Comparison of ENCODE assay signal across 16 cellular contexts in the genomic region with DNA sequence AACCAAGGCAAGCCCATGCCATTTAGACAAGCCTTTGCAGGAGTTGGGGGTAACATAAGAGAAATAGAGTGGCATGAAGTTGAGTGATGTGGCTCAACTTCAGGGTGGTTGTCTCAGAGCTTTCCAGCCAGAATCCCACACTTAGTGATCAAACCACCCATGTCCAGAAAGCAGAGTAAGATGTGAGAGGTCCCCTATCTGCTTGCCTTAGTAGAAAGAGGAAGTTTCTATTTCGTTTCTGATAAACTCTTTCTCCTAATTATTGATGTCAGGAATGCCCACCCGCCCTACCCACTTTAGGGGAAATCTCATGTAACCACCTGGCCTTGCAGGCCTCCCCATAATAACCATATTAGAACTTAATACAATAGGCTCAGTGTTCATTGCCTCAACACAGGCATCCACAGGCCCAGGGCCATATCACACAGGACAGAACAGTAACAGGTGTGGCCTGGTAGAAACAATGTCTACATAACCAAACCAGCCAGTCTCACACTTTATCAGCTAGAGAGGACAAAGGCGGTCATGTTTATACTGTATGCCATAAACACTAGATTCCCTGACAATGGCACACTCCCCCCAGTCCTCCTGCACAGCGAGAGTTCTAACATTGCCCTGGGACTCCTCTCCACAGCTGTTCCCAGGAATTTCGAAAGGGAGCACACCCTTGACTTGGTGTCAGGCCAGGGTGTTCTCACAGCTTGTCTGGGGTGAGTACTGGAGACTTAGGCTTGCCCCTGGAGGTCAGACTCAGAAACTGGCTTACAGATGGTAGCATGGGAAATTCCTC.
DNase-seq lines count a peak whose midpoint lies in the region; ATAC-seq and TF ChIP-seq lines count a peak whose summit lies in the region.
"Had no signal": no experiment of that assay in that cellular context is flagged by ENCODE, and none has a peak within 500 bp of the region (broad histone marks: within the 10 kb centered on the region; RNA-seq: fewer than 3 reads in every experiment).

No MANE protein-coding gene starts in this region.

- H3K4me3 Mint-ChIP-seq in T-helper 17 cell = no peak overlapping the region
- no peak overlapping the region for H3K4me3 Mint-ChIP-seq in T-helper 2 cell treated with Interferon-gamma antibody and Interleukin-4, amounts not matched to agents 5 μg/mL and 100 μg/mL, for 36 hours
- H3K4me3 Mint-ChIP-seq: activated CD4-positive, alpha-beta memory T cell treated with anti-CD3 and anti-CD28 coated beads for 36 hours; activated naive CD4-positive, alpha-beta T cell treated with anti-CD3 and anti-CD28 coated beads for 36 hours; CD4-positive, CD25-positive, alpha-beta regulatory T cell had no signal

- H3K9me3 Mint-ChIP-seq in T-helper 2 cell treated with Interferon-gamma antibody and Interleukin-4, amounts not matched to agents 5 μg/mL and 100 μg/mL, for 36 hours = no peaks in the 10 kb centered on the region
- H3K9me3 Mint-ChIP-seq: activated CD4-positive, alpha-beta memory T cell treated with anti-CD3 and anti-CD28 coated beads for 36 hours; activated naive CD4-positive, alpha-beta T cell treated with anti-CD3 and anti-CD28 coated beads for 36 hours; CD4-positive, CD25-positive, alpha-beta regulatory T cell had no signal

- H3K4me1 ChIP-seq in SJCRH30 (no peaks in the 10 kb centered on the region), psoas muscle (no peaks in the 10 kb centered on the region)

- DNase-seq in SJCRH30 (peak; percentile 37 to 65), psoas muscle (peak in 1 of 2 donors; percentile 66), T-helper 17 cell (no peak), NCI-H2081 (lab: John Stamatoyannopoulos, UW) (no peak), H7 (no peak)
- DNase-seq in T-helper 2 cell treated with Interferon-gamma antibody and Interleukin-4, amounts not matched to agents 5 μg/mL and 100 μg/mL, for 36 hours (ENCODE audit: low spot score) = no peak
- DNase-seq: activated CD4-positive, alpha-beta memory T cell treated with anti-CD3 and anti-CD28 coated beads for 36 hours; activated naive CD4-positive, alpha-beta T cell treated with anti-CD3 and anti-CD28 coated beads for 36 hours; CD4-positive, CD25-positive, alpha-beta regulatory T cell; kidney; NCI-H2029 treated with DMSO at 0.1 percent for 48 hours; stimulated activated naive CD4-positive, alpha-beta T cell; T-helper 1 cell had no signal

- no peaks in the 10 kb centered on the region for H3K9me3 ChIP-seq in SJCRH30 (replicated peaks)
- H3K9me3 ChIP-seq in psoas muscle = no peaks in the 10 kb centered on the region
- H3K9me3 ChIP-seq in T-helper 17 cell (ENCODE audit: control insufficient read depth, low read length, poor library complexity, severe bottlenecking) = no peaks in the 10 kb centered on the region

- 27 to 46% (median 31%) methylated on average over 5 of the region's 5 CpGs for WGBS in psoas muscle, 3 donors

- no peak for TF ChIP-seq CTCF in psoas muscle (IDR thresholded peaks at IDR 0.05)

- H3K36me3 Mint-ChIP-seq in T-helper 17 cell (ENCODE audit: low read depth) = no peaks in the 10 kb centered on the region
- no peaks in the 10 kb centered on the region for H3K36me3 Mint-ChIP-seq in T-helper 2 cell treated with Interferon-gamma antibody and Interleukin-4, amounts not matched to agents 5 μg/mL and 100 μg/mL, for 36 hours (ENCODE audit: low read depth)
- H3K36me3 Mint-ChIP-seq: activated CD4-positive, alpha-beta memory T cell treated with anti-CD3 and anti-CD28 coated beads for 36 hours; CD4-positive, CD25-positive, alpha-beta regulatory T cell had no signal

- H3K27ac ChIP-seq in SJCRH30 (peak overlapping the region; percentile 23; the same call in 1 of the 2 replicates), psoas muscle (no peak overlapping the region)

- ATAC-seq in GM18907 (IDR thresholded peaks at IDR 0.05; ENCODE audit: unreplicated experiment) (peak; percentile 78), HG02610 (IDR thresholded peaks at IDR 0.05; ENCODE audit: unreplicated experiment) (peak; percentile 75), psoas muscle (peak in 3 of 4 donors; percentile 48 to 55 (median 52)), T-helper 17 cell (no peak)
- ATAC-seq: K562 had no signal

- intact Hi-C loops in psoas muscle (cut with DNase I) = no loop called here

- H3K27me3 Mint-ChIP-seq in T-helper 17 cell = peaks cover 54% of the 10 kb centered on the region
- H3K27me3 Mint-ChIP-seq in T-helper 2 cell treated with Interferon-gamma antibody and Interleukin-4, amounts not matched to agents 5 μg/mL and 100 μg/mL, for 36 hours (ENCODE audit: low read depth) = no peaks in the 10 kb centered on the region
- H3K27me3 Mint-ChIP-seq: CD4-positive, CD25-positive, alpha-beta regulatory T cell had no signal

- no peaks in the 10 kb centered on the region for H3K4me1 Mint-ChIP-seq in T-helper 17 cell
- H3K4me1 Mint-ChIP-seq in T-helper 2 cell treated with Interferon-gamma antibody and Interleukin-4, amounts not matched to agents 5 μg/mL and 100 μg/mL, for 36 hours (ENCODE audit: low read depth) = no peaks in the 10 kb centered on the region
- H3K4me1 Mint-ChIP-seq: CD4-positive, CD25-positive, alpha-beta regulatory T cell had no signal

- no peak overlapping the region for H3K4me3 ChIP-seq in SJCRH30
- H3K4me3 ChIP-seq in psoas muscle = no peak overlapping the region
- H3K4me3 ChIP-seq in H7 (ENCODE audit: insufficient read depth, low read depth, low read length) = no peak overlapping the region
- H3K4me3 ChIP-seq: K562 had no signal

- H3K36me3 ChIP-seq in SJCRH30 (no peaks in the 10 kb centered on the region), psoas muscle (ENCODE audit: insufficient read depth in 1 of 2, low read depth in 1 of 2) (no peaks in the 10 kb centered on the region), H7 (replicated peaks; ENCODE audit: control insufficient read depth, insufficient read depth, low read length) (no peaks in the 10 kb centered on the region)

- H3K27me3 ChIP-seq in SJCRH30 = no peaks in the 10 kb centered on the region
- H3K27me3 ChIP-seq in psoas muscle (ENCODE audit: insufficient read depth in 3 of 3, low read length in 2 of 3) = peaks cover 0 to 4% (median 0%) of the 10 kb centered on the region in 3 donors
- H3K27me3 ChIP-seq in H7 (ENCODE audit: control insufficient read depth, insufficient read depth, low read length) = no peaks in the 10 kb centered on the region

- H3K27ac Mint-ChIP-seq in T-helper 17 cell = no peak overlapping the region
- H3K27ac Mint-ChIP-seq in T-helper 2 cell treated with Interferon-gamma antibody and Interleukin-4, amounts not matched to agents 5 μg/mL and 100 μg/mL, for 36 hours = no peak overlapping the region
- H3K27ac Mint-ChIP-seq: activated CD4-positive, alpha-beta memory T cell treated with anti-CD3 and anti-CD28 coated beads for 36 hours; activated naive CD4-positive, alpha-beta T cell treated with anti-CD3 and anti-CD28 coated beads for 36 hours; CD4-positive, CD25-positive, alpha-beta regulatory T cell had no signal

Comparison
In these comparisons a context has a peak if more than half of its experiments do, and no peak if none do; other contexts are left out.
1. DNase-seq: peak in SJCRH30 (2 of 2); none in T-helper 17 cell (0 of 3), NCI-H2081 (0 of 2), T-helper 2 cell treated with Interferon-gamma antibody and Interleukin-4, amounts not matched to agents 5 μg/mL and 100 μg/mL, for 36 hours (single experiment) and H7 (single experiment).